Comparison of ENCODE assay signal across 27 cellular contexts in the genomic region with DNA sequence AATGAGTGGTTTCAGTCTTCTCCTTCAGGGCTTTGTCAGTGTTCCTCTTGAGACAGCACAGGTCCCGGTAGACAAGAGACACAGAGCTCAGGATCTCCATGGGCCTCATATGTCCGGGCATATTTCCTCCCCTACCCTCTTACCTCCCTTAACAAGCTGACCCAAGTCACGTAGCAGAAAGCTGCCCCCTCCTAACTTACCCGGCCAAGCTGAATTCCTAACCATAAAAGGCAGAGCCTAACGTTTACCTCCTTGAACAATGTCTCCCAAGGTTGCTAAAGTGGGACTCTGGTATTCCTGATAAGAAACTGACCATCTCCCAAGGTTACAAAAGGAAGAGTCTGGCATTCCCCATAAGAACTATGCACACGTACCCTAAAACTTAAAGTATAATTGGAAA.
A peak's percentile ranks its signal among the peaks of the same experiment; 100 is the strongest.
DNase-seq lines count a peak whose midpoint lies in the region; ATAC-seq and TF ChIP-seq lines count a peak whose summit lies in the region.
"Had no signal": no experiment of that assay in that cellular context is flagged by ENCODE, and none has a peak within 500 bp of the region (broad histone marks: within the 10 kb centered on the region; RNA-seq: fewer than 3 reads in every experiment).

No MANE protein-coding gene starts in this region.

- H4K5ac ChIP-seq in H9 (ENCODE audit: insufficient read length, low read depth, low read length) = no peak overlapping the region

- no peak overlapping the region for H2BK120ac ChIP-seq in H9 (ENCODE audit: low read depth, low read length, poor library complexity, severe bottlenecking)

- DNase-seq in H9 = no peak
- peak; percentile 53 for DNase-seq in endodermal cell
- no peak for DNase-seq in nephron progenitor cell
- DNase-seq in tibial artery = no peak
- no peak for DNase-seq in activated naive CD4-positive, alpha-beta T cell treated with anti-CD3 and anti-CD28 coated beads, Interleukin-2, amount 50 U/mL, for 16 hours
- DNase-seq: Caco-2; CD8-positive, alpha-beta T cell; GDM1; HFFc6; MM.1S; NCI-H1417; NCI-H1694; NCI-H2029 treated with DMSO at 0.1 percent for 48 hours; NCI-H446 treated with DMSO at 0.1 percent for 48 hours; NCI-H526; NCI-H82; Right ventricle myocardium superior; RPMI8226 had no signal

- H3K4me3 Mint-ChIP-seq in H9 (no peak overlapping the region), endodermal cell (no peak overlapping the region), nephron progenitor cell (no peak overlapping the region)
- H3K4me3 Mint-ChIP-seq: B cell; CD8-positive, alpha-beta T cell; HFFc6; IgD-negative memory B cell had no signal

- no peaks in the 10 kb centered on the region for H3K36me3 ChIP-seq in endodermal cell (ENCODE audit: control insufficient read depth, insufficient read depth, low read length)
- no peaks in the 10 kb centered on the region for H3K36me3 ChIP-seq in tibial artery
- H3K36me3 ChIP-seq: HAP-1, SJSA1 had no signal

- peaks cover 13 to 16% of the 10 kb centered on the region in 2 experiments for H3K4me1 Mint-ChIP-seq in H9
- H3K4me1 Mint-ChIP-seq in endodermal cell = peaks cover 13% of the 10 kb centered on the region
- peaks cover 20% of the 10 kb centered on the region for H3K4me1 Mint-ChIP-seq in nephron progenitor cell

- TF ChIP-seq CTCF in H9 (conservative IDR thresholded peaks at IDR 0.05) (no peak), endodermal cell (conservative IDR thresholded peaks at IDR 0.05) (no peak), nephron progenitor cell (IDR thresholded peaks at IDR 0.05) (no peak), tibial artery (IDR thresholded peaks at IDR 0.05) (no peak)

- H3K23me2 ChIP-seq in H9 (ENCODE audit: insufficient read length, low read depth, low read length, poor library complexity, severe bottlenecking) = no peaks in the 10 kb centered on the region

- no peaks in the 10 kb centered on the region for H3K9me3 Mint-ChIP-seq in H9
- H3K9me3 Mint-ChIP-seq in endodermal cell = no peaks in the 10 kb centered on the region
- no peaks in the 10 kb centered on the region for H3K9me3 Mint-ChIP-seq in nephron progenitor cell
- H3K9me3 Mint-ChIP-seq: CD8-positive, alpha-beta T cell; IgD-negative memory B cell had no signal

- H3K27ac Mint-ChIP-seq in H9 (peak overlapping the region in 1 of 3 experiments; percentile 42; a peak in 1 of 7 replicates), endodermal cell (no peak overlapping the region), nephron progenitor cell (peak overlapping the region; percentile 6)
- H3K27ac Mint-ChIP-seq: B cell; CD8-positive, alpha-beta T cell; HFFc6; IgD-negative memory B cell had no signal

- H3K9ac ChIP-seq in H9 (ENCODE audit: extremely low read depth, insufficient read length, low read length) = no peak overlapping the region
- no peak overlapping the region for H3K9ac ChIP-seq in endodermal cell (ENCODE audit: extremely low read depth, low read length, poor library complexity, severe bottlenecking)
- H3K9ac ChIP-seq: KMS-11 had no signal

- H2BK20ac ChIP-seq in H9 (ENCODE audit: low read depth, low read length, poor library complexity, severe bottlenecking) = no peak overlapping the region

- no peaks in the 10 kb centered on the region for H3K27me3 ChIP-seq in H9 (ENCODE audit: insufficient read depth, low read length)
- H3K27me3 ChIP-seq in endodermal cell (ENCODE audit: control insufficient read depth, insufficient read depth, low read length, poor library complexity, severe bottlenecking) = peaks cover 30% of the 10 kb centered on the region
- H3K27me3 ChIP-seq in tibial artery = no peaks in the 10 kb centered on the region
- H3K27me3 ChIP-seq: SJSA1 had no signal

- H3K36me3 Mint-ChIP-seq in H9 (ENCODE audit: insufficient read depth in 1 of 3, low read depth in 3 of 3) = no peaks in the 10 kb centered on the region
- no peaks in the 10 kb centered on the region for H3K36me3 Mint-ChIP-seq in endodermal cell (ENCODE audit: low read depth)
- H3K36me3 Mint-ChIP-seq in nephron progenitor cell (ENCODE audit: low read depth) = no peaks in the 10 kb centered on the region
- H3K36me3 Mint-ChIP-seq: CD8-positive, alpha-beta T cell; IgD-negative memory B cell had no signal

- H3K14ac ChIP-seq in H9 (ENCODE audit: insufficient read depth, low read length) = no peak overlapping the region

- no peak overlapping the region for H2BK15ac ChIP-seq in H9 (ENCODE audit: low read depth, low read length)

- no peak overlapping the region for H3K56ac ChIP-seq in H9 (ENCODE audit: insufficient read length, low read depth, low read length)

- no peak overlapping the region for H2AFZ ChIP-seq in H9 (ENCODE audit: low read length)

- no peak for ATAC-seq in HG02970 (IDR thresholded peaks at IDR 0.05; ENCODE audit: low FRiP score, unreplicated experiment)
- ATAC-seq in GM18861 (IDR thresholded peaks at IDR 0.05; ENCODE audit: unreplicated experiment) = no peak
- ATAC-seq: CD8-positive, alpha-beta T cell; GM12878 had no signal

- H2BK12ac ChIP-seq in H9 (ENCODE audit: insufficient read length, low read depth, low read length) = no peak overlapping the region

- no peak overlapping the region for H2AK5ac ChIP-seq in H9 (ENCODE audit: insufficient read length, low read length)

- no peak overlapping the region for H2BK5ac ChIP-seq in H9 (ENCODE audit: insufficient read length, low read length)

- H3K27ac ChIP-seq in H9 (ENCODE audit: insufficient read length, low read depth, low read length) (no peak overlapping the region), endodermal cell (ENCODE audit: low read depth, low read length) (no peak overlapping the region), tibial artery (peak overlapping the region; percentile 59 to 60)
- H3K27ac ChIP-seq: C4-2B, KMS-11, SJSA1 had no signal

- intact Hi-C loops in tibial artery (cut with DNase I; ENCODE audit: low total_unique reads) = no loop called here

- H4K91ac ChIP-seq in H9 (ENCODE audit: insufficient read length, low read depth, low read length) = no peak overlapping the region

- no CpG with 5 or more reads among the region's 6 CpGs for WGBS in H9 (ENCODE audit: extremely low coverage, insufficient read length, low lambda C conversion rate)
- WGBS in endodermal cell (ENCODE audit: insufficient coverage in 1 of 2, insufficient read length in 1 of 2), 2 experiments = 75 to 100% methylated on average over 1 to 6 of the region's 6 CpGs

- H3K4me1 ChIP-seq in H9 (ENCODE audit: insufficient read depth, low read length) (peaks cover 2% of the 10 kb centered on the region; the same call in 1 of the 2 replicates), endodermal cell (ENCODE audit: control insufficient read depth, insufficient read depth, low read length) (no peaks in the 10 kb centered on the region), tibial artery (peaks cover 0 to 21% (median 3%) of the 10 kb centered on the region in 4 donors)
- H3K4me1 ChIP-seq: Caco-2, HAP-1, SJSA1 had no signal

- H3K18ac ChIP-seq in H9 (ENCODE audit: insufficient read length, low read depth, low read length) = peak overlapping the region; percentile 25

- H3K23ac ChIP-seq in H9 (ENCODE audit: insufficient read length, low read depth, low read length) = no peak overlapping the region

- no peaks in the 10 kb centered on the region for H3K27me3 Mint-ChIP-seq in H9 (ENCODE audit: low read depth)
- peaks cover 34% of the 10 kb centered on the region for H3K27me3 Mint-ChIP-seq in endodermal cell (ENCODE audit: insufficient read depth)
- H3K27me3 Mint-ChIP-seq in nephron progenitor cell (ENCODE audit: low read depth, poor library complexity) = peaks cover 3% of the 10 kb centered on the region
- H3K27me3 Mint-ChIP-seq: B cell, IgD-negative memory B cell had no signal

- H4K8ac ChIP-seq in H9 (replicated peaks; ENCODE audit: insufficient read length, low read depth, low read length) = no peak overlapping the region

- peak overlapping the region; percentile 20 for H3T11ph ChIP-seq in H9 (ENCODE audit: low read length)

- no peak overlapping the region for H3K4me3 ChIP-seq in endodermal cell (ENCODE audit: low read length)
- no peak overlapping the region for H3K4me3 ChIP-seq in tibial artery
- H3K4me3 ChIP-seq: GM12878, HAP-1, SJSA1 had no signal

- H3K4ac ChIP-seq in H9 (ENCODE audit: low read depth, low read length) = no peak overlapping the region

- H3K9me3 ChIP-seq in H9 (ENCODE audit: control insufficient read depth, low read depth, low read length) = no peaks in the 10 kb centered on the region
- H3K9me3 ChIP-seq in endodermal cell (ENCODE audit: control insufficient read depth, low read length) = no peaks in the 10 kb centered on the region
- H3K9me3 ChIP-seq in tibial artery = no peaks in the 10 kb centered on the region
- H3K9me3 ChIP-seq: Caco-2, HAP-1, SJSA1 had no signal

- H3K79me2 ChIP-seq in H9 (ENCODE audit: insufficient read depth, low read length) = no peaks in the 10 kb centered on the region

- H3K79me1 ChIP-seq in H9 (ENCODE audit: insufficient read depth, low read depth, low read length, poor library complexity, severe bottlenecking) = no peaks in the 10 kb centered on the region

- H4K20me1 ChIP-seq in H9 (ENCODE audit: control insufficient read depth, insufficient read depth, insufficient read length) = no peaks in the 10 kb centered on the region

- no peak overlapping the region for H3K4me2 ChIP-seq in H9 (ENCODE audit: insufficient read depth, insufficient read length, low read length)
- H3K4me2 ChIP-seq: KMS-11 had no signal

Comparison
In these comparisons a context has a peak if more than half of its experiments do, and no peak if none do; other contexts are left out.
1. H3K27ac ChIP-seq: peak in tibial artery (2 of 2); none in H9 (single experiment) and endodermal cell (single experiment).